Comparison of ENCODE assay signal across 12 cellular contexts in genomic region chr4:140257461-140258305, GRCh38.
DNase-seq lines count a peak whose midpoint lies in the region; ATAC-seq and TF ChIP-seq lines count a peak whose summit lies in the region.
"Had no signal": no experiment of that assay in that cellular context is flagged by ENCODE, and none has a peak within 500 bp of the region (broad histone marks: within the 10 kb centered on the region; RNA-seq: fewer than 3 reads in every experiment).

No MANE protein-coding gene starts in this region.

- H3K27me3 ChIP-seq in right atrium auricular region, result no peaks in the 10 kb centered on the region
- H3K27me3 ChIP-seq in vagina, result no peaks in the 10 kb centered on the region
- no peaks in the 10 kb centered on the region for H3K27me3 ChIP-seq in HAP-1 (ENCODE audit: low read depth)
- H3K27me3 ChIP-seq: dorsolateral prefrontal cortex, testis had no signal

- H3K9me3 ChIP-seq in right atrium auricular region (no peaks in the 10 kb centered on the region), vagina (no peaks in the 10 kb centered on the region), HAP-1 (no peaks in the 10 kb centered on the region)
- H3K9me3 ChIP-seq: testis had no signal

- DNase-seq in Right ventricle myocardium inferior (ENCODE audit: missing footprints) (no peak), right atrium auricular region (ENCODE audit: low spot score) (no peak), kidney tubule cell (ENCODE audit: low spot score) (peak; percentile 44), vagina (ENCODE audit: extremely low spot score in 2 of 2) (no peak), ecto neural progenitor cell (ENCODE audit: low spot score) (no peak), HAP-1 (ENCODE audit: low spot score in 2 of 2) (no peak), medulla oblongata (ENCODE audit: extremely low spot score) (no peak)
- DNase-seq: testis had no signal

- no peak for TF ChIP-seq POLR2A in vagina (IDR thresholded peaks at IDR 0.05)

- no peaks in the 10 kb centered on the region for H3K9me3 Mint-ChIP-seq in activated T-helper 17 cell treated with anti-CD3 and anti-CD28 coated beads, Interleukin-2, amount 50 U/mL, for 72 hours

- H3K4me1 Mint-ChIP-seq in activated T-helper 17 cell treated with anti-CD3 and anti-CD28 coated beads, Interleukin-2, amount 50 U/mL, for 72 hours, result no peaks in the 10 kb centered on the region

- H3K4me3 ChIP-seq in right atrium auricular region, result no peak overlapping the region
- no peak overlapping the region for H3K4me3 ChIP-seq in vagina
- no peak overlapping the region for H3K4me3 ChIP-seq in HAP-1
- H3K4me3 ChIP-seq: dorsolateral prefrontal cortex, testis had no signal

- no peak overlapping the region for H3K4me3 Mint-ChIP-seq in activated T-helper 17 cell treated with anti-CD3 and anti-CD28 coated beads, Interleukin-2, amount 50 U/mL, for 72 hours
- H3K4me3 Mint-ChIP-seq: activated naive CD8-positive, alpha-beta T cell had no signal

- H3K27ac ChIP-seq in right atrium auricular region (peak overlapping the region in 1 of 2 donors; percentile 18), vagina (peak overlapping the region; percentile 22)
- H3K27ac ChIP-seq: testis had no signal

- intact Hi-C loops in Right ventricle myocardium inferior (cut with DNase I) (no loop called here), vagina (cut with DNase I) (no loop called here)

- peak overlapping the region; percentile 35 for H3K27ac Mint-ChIP-seq in activated T-helper 17 cell treated with anti-CD3 and anti-CD28 coated beads, Interleukin-2, amount 50 U/mL, for 72 hours
- H3K27ac Mint-ChIP-seq: activated naive CD8-positive, alpha-beta T cell had no signal

- no peak for TF ChIP-seq CTCF in right atrium auricular region (IDR thresholded peaks at IDR 0.05)
- TF ChIP-seq CTCF in vagina (IDR thresholded peaks at IDR 0.05), result no peak

- no peaks in the 10 kb centered on the region for H3K36me3 Mint-ChIP-seq in activated T-helper 17 cell treated with anti-CD3 and anti-CD28 coated beads, Interleukin-2, amount 50 U/mL, for 72 hours (ENCODE audit: low read depth)
- H3K36me3 Mint-ChIP-seq: activated naive CD8-positive, alpha-beta T cell had no signal

- peaks cover 48% of the 10 kb centered on the region for H3K27me3 Mint-ChIP-seq in activated T-helper 17 cell treated with anti-CD3 and anti-CD28 coated beads, Interleukin-2, amount 50 U/mL, for 72 hours

- H3K36me3 ChIP-seq in right atrium auricular region, result no peaks in the 10 kb centered on the region
- H3K36me3 ChIP-seq in vagina, result no peaks in the 10 kb centered on the region
- no peaks in the 10 kb centered on the region for H3K36me3 ChIP-seq in HAP-1 (replicated peaks)

- in situ Hi-C loops in HAP-1 (cut with MboI; ENCODE audit: low sequenced_read_pairs), result loop anchor here (10.0 kb wide), 2 partner anchors 223 to 603 kb away; no protein-coding TSS in a partner anchor

- H3K4me1 ChIP-seq in right atrium auricular region (peaks cover 0 to 9% of the 10 kb centered on the region in 2 donors), vagina (peaks cover 13% of the 10 kb centered on the region), HAP-1 (peaks cover 5% of the 10 kb centered on the region)

- peak; percentile 17 for ATAC-seq in Right ventricle myocardium inferior
- ATAC-seq in activated T-helper 17 cell treated with anti-CD3 and anti-CD28 coated beads, Interleukin-2, amount 50 U/mL, for 72 hours (replicated peaks), result no peak
- ATAC-seq: sciatic nerve had no signal
